In genomic region chr9:107557236-107557990, GRCh38 we compare ENCODE assay signal across 23 cellular contexts.
DNase-seq lines count a peak whose midpoint lies in the region; ATAC-seq and TF ChIP-seq lines count a peak whose summit lies in the region.
"Had no signal": no experiment of that assay in that cellular context is flagged by ENCODE, and none has a peak within 500 bp of the region (broad histone marks: within the 10 kb centered on the region; RNA-seq: fewer than 3 reads in every experiment).

No MANE protein-coding gene starts in this region.

- 94% methylated on average over 5 of the region's 5 CpGs for WGBS in esophagus muscularis mucosa

- H3K27ac ChIP-seq in RWPE2 (ENCODE audit: poor library complexity, severe bottlenecking) (peak overlapping the region; percentile 6), esophagus muscularis mucosa (replicated peaks in 1 of 4) (no peak overlapping the region), GM23338 (ENCODE audit: low read depth) (no peak overlapping the region)
- H3K27ac ChIP-seq: ascending aorta, colonic mucosa, prostate gland had no signal

- H3K36me3 ChIP-seq in RWPE2 (ENCODE audit: low read depth) (no peaks in the 10 kb centered on the region), esophagus muscularis mucosa (no peaks in the 10 kb centered on the region), GM23338 (ENCODE audit: insufficient read depth) (no peaks in the 10 kb centered on the region)
- H3K36me3 ChIP-seq: ascending aorta, colonic mucosa, prostate gland had no signal

- peaks cover 2% of the 10 kb centered on the region for H3K27me3 Mint-ChIP-seq in GM23338 (ENCODE audit: insufficient read depth, low read depth, poor library complexity)

- TF ChIP-seq POLR2A in esophagus muscularis mucosa (IDR thresholded peaks at IDR 0.05; ENCODE audit: low read depth) = no peak

- H3K27me3 ChIP-seq in RWPE2 (ENCODE audit: insufficient read depth, poor library complexity, severe bottlenecking) (no peaks in the 10 kb centered on the region), esophagus muscularis mucosa (no peaks in the 10 kb centered on the region), GM23338 (ENCODE audit: insufficient read depth) (no peaks in the 10 kb centered on the region)
- H3K27me3 ChIP-seq: ascending aorta, colonic mucosa had no signal

- no peaks in the 10 kb centered on the region for H4K20me1 ChIP-seq in GM23338 (replicated peaks; ENCODE audit: insufficient read depth)

- no peaks in the 10 kb centered on the region for H3K9me2 ChIP-seq in GM23338 (ENCODE audit: insufficient read depth)
- H3K9me2 ChIP-seq: SK-N-SH had no signal

- no peak overlapping the region for H3K4me3 Mint-ChIP-seq in GM23338
- H3K4me3 Mint-ChIP-seq: CD8-positive, alpha-beta T cell; HFFc6; natural killer cell had no signal

- H3K79me2 ChIP-seq in GM23338 (replicated peaks; ENCODE audit: insufficient read depth) = no peaks in the 10 kb centered on the region

- no peak for TF ChIP-seq CTCF in RWPE2 (IDR thresholded peaks at IDR 0.05; ENCODE audit: poor library complexity, severe bottlenecking)
- no peak for TF ChIP-seq CTCF in esophagus muscularis mucosa (IDR thresholded peaks at IDR 0.05)
- TF ChIP-seq CTCF in GM23338 (conservative IDR thresholded peaks at IDR 0.05; ENCODE audit: low read depth in 2 of 2) = no peak

- H3K4me3 ChIP-seq in RWPE2 (ENCODE audit: severe bottlenecking) (no peak overlapping the region), esophagus muscularis mucosa (no peak overlapping the region), GM23338 (no peak overlapping the region)
- H3K4me3 ChIP-seq: ascending aorta, colonic mucosa, GM12878, prostate gland had no signal

- H3K4me1 ChIP-seq in RWPE2 (ENCODE audit: insufficient read depth, poor library complexity, severe bottlenecking) (peaks cover 13% of the 10 kb centered on the region), esophagus muscularis mucosa (no peaks in the 10 kb centered on the region), GM23338 (ENCODE audit: insufficient read depth) (no peaks in the 10 kb centered on the region)
- H3K4me1 ChIP-seq: ascending aorta, colonic mucosa, prostate gland had no signal

- no peak for TF ChIP-seq EP300 in esophagus muscularis mucosa (IDR thresholded peaks at IDR 0.05)

- no peak overlapping the region for H3K4me2 ChIP-seq in GM23338
- H3K4me2 ChIP-seq: SK-N-SH had no signal

- no peaks in the 10 kb centered on the region for H3F3A ChIP-seq in GM23338 (replicated peaks; ENCODE audit: low read depth)

- no peak overlapping the region for H3K27ac Mint-ChIP-seq in GM23338
- H3K27ac Mint-ChIP-seq: CD8-positive, alpha-beta T cell; HFFc6; natural killer cell had no signal

- peak; percentile 91 for ATAC-seq in RWPE2 (ENCODE audit: low read depth)
- no peak for ATAC-seq in GM23338
- ATAC-seq: CD8-positive, alpha-beta T cell; GM12878; natural killer cell had no signal

- H2AFZ ChIP-seq in GM23338 = no peak overlapping the region

- H3K9me3 ChIP-seq in RWPE2 (ENCODE audit: severe bottlenecking) (no peaks in the 10 kb centered on the region), esophagus muscularis mucosa (no peaks in the 10 kb centered on the region)
- H3K9me3 ChIP-seq: ascending aorta, colonic mucosa, prostate gland, SK-N-SH had no signal

- peak; percentile 49 for DNase-seq in ELR (ENCODE audit: low read depth)
- no peak for DNase-seq in RWPE2 (ENCODE audit: low spot score)
- peak; percentile 6 for DNase-seq in globus pallidus (ENCODE audit: low spot score)
- DNase-seq in pons (ENCODE audit: low spot score) = peak; percentile 8
- DNase-seq in NCI-H1105 (lab: John Stamatoyannopoulos, UW) = no peak
- no peak for DNase-seq in esophagus muscularis mucosa (ENCODE audit: extremely low spot score)
- no peak for DNase-seq in GM23338 (ENCODE audit: low spot score)
- DNase-seq in NK-92 treated with Interleukin-12 subunit alpha and Interleukin-12 subunit beta, amount 100 ng/mL, for 24 hours (lab: John Stamatoyannopoulos, UW) = no peak
- DNase-seq: activated CD4-positive, alpha-beta T cell treated with anti-CD3 and anti-CD28 coated beads for 48 hours; activated naive CD4-positive, alpha-beta T cell; CD8-positive, alpha-beta T cell; colonic mucosa; HFFc6; MV-4-11; natural killer cell; NCI-H2029 treated with DMSO at 0.1 percent for 48 hours; NCI-H524; SK-N-SH; stimulated activated CD4-positive, alpha-beta T cell treated with anti-CD3 and anti-CD28 coated beads, Interleukin-15, amount 100 ng/mL, for 24 hours; stimulated activated naive CD4-positive, alpha-beta T cell treated with Interleukin-2 at 50 U/mL for 16 hours had no signal

- intact Hi-C loops in esophagus muscularis mucosa (cut with DNase I) = no loop called here

- no peaks in the 10 kb centered on the region for H3K4me1 Mint-ChIP-seq in GM23338
- H3K4me1 Mint-ChIP-seq: natural killer cell had no signal

- H3K9me3 Mint-ChIP-seq in GM23338 = no peaks in the 10 kb centered on the region
- H3K9me3 Mint-ChIP-seq: CD8-positive, alpha-beta T cell; HFFc6; natural killer cell had no signal

- H3K36me3 Mint-ChIP-seq in GM23338 (ENCODE audit: low read depth) = no peaks in the 10 kb centered on the region
- H3K36me3 Mint-ChIP-seq: CD8-positive, alpha-beta T cell; natural killer cell had no signal

TF ChIP-seq in GM23338, 12 proteins besides CTCF, POLR2A, EP300 and RAD21 (continues in another document):
- TF ChIP-seq, protein P1, sequence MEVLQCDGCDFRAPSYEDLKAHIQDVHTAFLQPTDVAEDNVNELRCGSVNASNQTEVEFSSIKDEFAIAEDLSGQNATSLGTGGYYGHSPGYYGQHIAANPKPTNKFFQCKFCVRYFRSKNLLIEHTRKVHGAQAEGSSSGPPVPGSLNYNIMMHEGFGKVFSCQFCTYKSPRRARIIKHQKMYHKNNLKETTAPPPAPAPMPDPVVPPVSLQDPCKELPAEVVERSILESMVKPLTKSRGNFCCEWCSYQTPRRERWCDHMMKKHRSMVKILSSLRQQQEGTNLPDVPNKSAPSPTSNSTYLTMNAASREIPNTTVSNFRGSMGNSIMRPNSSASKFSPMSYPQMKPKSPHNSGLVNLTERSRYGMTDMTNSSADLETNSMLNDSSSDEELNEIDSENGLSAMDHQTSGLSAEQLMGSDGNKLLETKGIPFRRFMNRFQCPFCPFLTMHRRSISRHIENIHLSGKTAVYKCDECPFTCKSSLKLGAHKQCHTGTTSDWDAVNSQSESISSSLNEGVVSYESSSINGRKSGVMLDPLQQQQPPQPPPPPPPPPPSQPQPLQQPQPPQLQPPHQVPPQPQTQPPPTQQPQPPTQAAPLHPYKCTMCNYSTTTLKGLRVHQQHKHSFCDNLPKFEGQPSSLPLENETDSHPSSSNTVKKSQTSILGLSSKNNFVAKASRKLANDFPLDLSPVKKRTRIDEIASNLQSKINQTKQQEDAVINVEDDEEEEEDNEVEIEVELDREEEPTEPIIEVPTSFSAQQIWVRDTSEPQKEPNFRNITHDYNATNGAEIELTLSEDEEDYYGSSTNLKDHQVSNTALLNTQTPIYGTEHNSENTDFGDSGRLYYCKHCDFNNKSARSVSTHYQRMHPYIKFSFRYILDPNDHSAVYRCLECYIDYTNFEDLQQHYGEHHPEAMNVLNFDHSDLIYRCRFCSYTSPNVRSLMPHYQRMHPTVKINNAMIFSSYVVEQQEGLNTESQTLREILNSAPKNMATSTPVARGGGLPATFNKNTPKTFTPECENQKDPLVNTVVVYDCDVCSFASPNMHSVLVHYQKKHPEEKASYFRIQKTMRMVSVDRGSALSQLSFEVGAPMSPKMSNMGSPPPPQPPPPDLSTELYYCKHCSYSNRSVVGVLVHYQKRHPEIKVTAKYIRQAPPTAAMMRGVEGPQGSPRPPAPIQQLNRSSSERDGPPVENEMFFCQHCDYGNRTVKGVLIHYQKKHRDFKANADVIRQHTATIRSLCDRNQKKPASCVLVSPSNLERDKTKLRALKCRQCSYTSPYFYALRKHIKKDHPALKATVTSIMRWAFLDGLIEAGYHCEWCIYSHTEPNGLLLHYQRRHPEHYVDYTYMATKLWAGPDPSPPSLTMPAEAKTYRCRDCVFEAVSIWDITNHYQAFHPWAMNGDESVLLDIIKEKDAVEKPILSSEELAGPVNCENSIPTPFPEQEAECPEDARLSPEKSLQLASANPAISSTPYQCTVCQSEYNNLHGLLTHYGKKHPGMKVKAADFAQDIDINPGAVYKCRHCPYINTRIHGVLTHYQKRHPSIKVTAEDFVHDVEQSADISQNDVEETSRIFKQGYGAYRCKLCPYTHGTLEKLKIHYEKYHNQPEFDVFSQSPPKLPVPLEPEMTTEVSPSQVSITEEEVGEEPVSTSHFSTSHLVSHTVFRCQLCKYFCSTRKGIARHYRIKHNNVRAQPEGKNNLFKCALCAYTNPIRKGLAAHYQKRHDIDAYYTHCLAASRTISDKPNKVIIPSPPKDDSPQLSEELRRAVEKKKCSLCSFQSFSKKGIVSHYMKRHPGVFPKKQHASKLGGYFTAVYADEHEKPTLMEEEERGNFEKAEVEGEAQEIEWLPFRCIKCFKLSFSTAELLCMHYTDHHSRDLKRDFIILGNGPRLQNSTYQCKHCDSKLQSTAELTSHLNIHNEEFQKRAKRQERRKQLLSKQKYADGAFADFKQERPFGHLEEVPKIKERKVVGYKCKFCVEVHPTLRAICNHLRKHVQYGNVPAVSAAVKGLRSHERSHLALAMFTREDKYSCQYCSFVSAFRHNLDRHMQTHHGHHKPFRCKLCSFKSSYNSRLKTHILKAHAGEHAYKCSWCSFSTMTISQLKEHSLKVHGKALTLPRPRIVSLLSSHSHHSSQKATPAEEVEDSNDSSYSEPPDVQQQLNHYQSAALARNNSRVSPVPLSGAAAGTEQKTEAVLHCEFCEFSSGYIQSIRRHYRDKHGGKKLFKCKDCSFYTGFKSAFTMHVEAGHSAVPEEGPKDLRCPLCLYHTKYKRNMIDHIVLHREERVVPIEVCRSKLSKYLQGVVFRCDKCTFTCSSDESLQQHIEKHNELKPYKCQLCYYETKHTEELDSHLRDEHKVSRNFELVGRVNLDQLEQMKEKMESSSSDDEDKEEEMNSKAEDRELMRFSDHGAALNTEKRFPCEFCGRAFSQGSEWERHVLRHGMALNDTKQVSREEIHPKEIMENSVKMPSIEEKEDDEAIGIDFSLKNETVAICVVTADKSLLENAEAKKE (CRISPR knock-in tag; IDR thresholded peaks at IDR 0.05) = no peak
- TF ChIP-seq EZH2 (IDR thresholded peaks at IDR 0.05; ENCODE audit: low read depth, unreplicated experiment) (no peak), POLR2AphosphoS5 (IDR thresholded peaks at IDR 0.05; ENCODE audit: low read depth) (no peak), ZNF331 (CRISPR knock-in tag; IDR thresholded peaks at IDR 0.05; ENCODE audit: low read depth) (no peak)

Comparison
In these comparisons a context has a peak if more than half of its experiments do, and no peak if none do; other contexts are left out.
1. DNase-seq: peak in ELR (single experiment), globus pallidus (single experiment) and pons (single experiment); none in RWPE2 (single experiment), NCI-H1105 (single experiment), esophagus muscularis mucosa (single experiment), GM23338 (single experiment) and NK-92 treated with Interleukin-12 subunit alpha and Interleukin-12 subunit beta, amount 100 ng/mL, for 24 hours (single experiment).